Comparison of ENCODE assay signal across 14 cellular contexts in genomic region chr18:12305930-12306629, GRCh38. TPM values are rescaled to one million over a fixed set of nuclear protein-coding genes. Genes with fewer than 3 reads are reported as not detected.
DNase-seq lines count a peak whose midpoint lies in the region; ATAC-seq, FAIRE-seq and TF ChIP-seq lines count a peak whose summit lies in the region.
"Had no signal": no experiment of that assay in that cellular context is flagged by ENCODE, and none has a peak within 500 bp of the region (broad histone marks: within the 10 kb centered on the region; RNA-seq: fewer than 3 reads in every experiment).

No MANE protein-coding gene starts in this region.

- 65% methylated on average over 11 of the region's 25 CpGs; no CpG with 5 or more reads in 1 of the 2 experiments for WGBS in IMR-90 (ENCODE audit: extremely low coverage in 2 of 2, insufficient read length in 1 of 2), 2 experiments
- 44% methylated on average over 24 of the region's 25 CpGs; no CpG with 5 or more reads in 1 of the 2 experiments for WGBS in H1 (ENCODE audit: extremely low coverage in 1 of 2, insufficient coverage in 1 of 2, insufficient read length in 1 of 2, insufficient replicate concordance in 2 of 2, low coverage in 1 of 2, low lambda C conversion rate in 2 of 2, missing lambda C conversion rate in 1 of 2), 2 experiments

- H3K4me2 ChIP-seq in IMR-90 (ENCODE audit: low read depth, low read length) (peak overlapping the region; percentile 92), H1 (ENCODE audit: insufficient read depth in 1 of 2, low read depth in 2 of 2, low read length in 2 of 2) (peak overlapping the region; percentile 78 to 94), neural progenitor cell (peak overlapping the region; percentile 78)

- H3K4me1 Mint-ChIP-seq in neural progenitor cell (peaks cover 23% of the 10 kb centered on the region), immature natural killer cell (peaks cover 10 to 16% of the 10 kb centered on the region in 2 donors)
- peaks cover 14% of the 10 kb centered on the region for H3K4me1 Mint-ChIP-seq in CD8-positive, alpha-beta T cell (ENCODE audit: low read depth)

- H3K27ac ChIP-seq in IMR-90 (ENCODE audit: insufficient read depth, low read length) (peak overlapping the region; percentile 84), H1 (ENCODE audit: low read depth, low read length) (no peak overlapping the region), neural progenitor cell (no peak overlapping the region)
- no peak overlapping the region for H3K27ac ChIP-seq in CD8-positive, alpha-beta T cell (ENCODE audit: low read depth, low read length)
- H3K27ac ChIP-seq: body of pancreas had no signal

- H2BK12ac ChIP-seq in H1 (ENCODE audit: low read depth, low read length) = peak overlapping the region; percentile 18; the same call in 1 of the 2 replicates

- H3K4ac ChIP-seq in IMR-90 (ENCODE audit: low read depth, low read length) (peak overlapping the region; percentile 83), H1 (replicated peaks; ENCODE audit: insufficient read length, low read depth, low read length) (no peak overlapping the region)

- no peak for FAIRE-seq in H1 (lab: Jason Lieb, UNC)
- FAIRE-seq: frontal cortex had no signal

- H3K36me3 ChIP-seq in IMR-90 (ENCODE audit: control insufficient read depth, insufficient read depth, low read length) (peaks cover 16% of the 10 kb centered on the region), H1 (ENCODE audit: control insufficient read depth in 2 of 4, insufficient read depth in 4 of 4, low read length in 3 of 4) (peaks cover 0 to 10% (median 2%) of the 10 kb centered on the region in 4 experiments; a peak in 3 of 8 replicates), neural progenitor cell (peaks cover 7% of the 10 kb centered on the region)
- H3K36me3 ChIP-seq in CD8-positive, alpha-beta T cell (ENCODE audit: insufficient read depth, low read length) = no peaks in the 10 kb centered on the region

- dilution Hi-C loops in IMR-90 (cut with HindIII; ENCODE audit: low sequenced_read_pairs, unreplicated experiment) = no loop called here

- H3K4me3 Mint-ChIP-seq in neural progenitor cell (peak overlapping the region; percentile 92), immature natural killer cell (peak overlapping the region in 1 of 5 donors; percentile 71)
- no peak overlapping the region for H3K4me3 Mint-ChIP-seq in CD8-positive, alpha-beta T cell

- H3K27me3 Mint-ChIP-seq in neural progenitor cell (ENCODE audit: insufficient read depth, low read depth) (peaks cover 26% of the 10 kb centered on the region), immature natural killer cell (ENCODE audit: low read depth in 3 of 3) (peaks cover 18 to 27% (median 23%) of the 10 kb centered on the region in 3 donors)
- H3K27me3 Mint-ChIP-seq in CD8-positive, alpha-beta T cell (ENCODE audit: low read depth) = peaks cover 42% of the 10 kb centered on the region

- TF ChIP-seq EP300 in H1 (IDR thresholded peaks at IDR 0.05; ENCODE audit: borderline replicate concordance in 1 of 2, low read depth in 2 of 2, low read length in 2 of 2) = no peak

- H3K9me3 Mint-ChIP-seq in neural progenitor cell (peaks cover 13% of the 10 kb centered on the region), immature natural killer cell (peaks cover 0 to 4% (median 0%) of the 10 kb centered on the region in 6 donors)
- H3K9me3 Mint-ChIP-seq in CD8-positive, alpha-beta T cell = no peaks in the 10 kb centered on the region

- TF ChIP-seq RAD21 in IMR-90 (IDR thresholded peaks at IDR 0.05; ENCODE audit: low read length) (no peak), H1 (IDR thresholded peaks at IDR 0.05 in 1 of 2, conservative IDR thresholded peaks at IDR 0.05 in 1 of 2; ENCODE audit: low read depth in 2 of 2, low read length in 2 of 2) (no peak)

- H3K14ac ChIP-seq in IMR-90 (replicated peaks; ENCODE audit: low read depth, low read length) (peak overlapping the region; percentile 71), H1 (ENCODE audit: insufficient read length) (no peak overlapping the region)

- peaks cover 17 to 47% of the 10 kb centered on the region in 2 experiments; a peak in 3 of 4 replicates for H3K79me1 ChIP-seq in IMR-90 (ENCODE audit: low read depth in 1 of 2, low read length in 2 of 2)
- H3K79me1 ChIP-seq in H1 (ENCODE audit: low read depth, low read length) = no peaks in the 10 kb centered on the region

- H3K9me1 ChIP-seq in IMR-90 (ENCODE audit: insufficient read depth, low read length) = peaks cover 18% of the 10 kb centered on the region; the same call in 1 of the 2 replicates

- H4K20me1 ChIP-seq in IMR-90 (ENCODE audit: insufficient read depth, low read length) (peaks cover 25% of the 10 kb centered on the region), H1 (replicated peaks in 1 of 2; ENCODE audit: control insufficient read depth in 1 of 2, insufficient read depth in 2 of 2, low read length in 2 of 2) (peaks cover 0 to 3% of the 10 kb centered on the region in 2 experiments), neural progenitor cell (ENCODE audit: low read depth) (no peaks in the 10 kb centered on the region)

- H3K4me3 ChIP-seq in AG10803 (ENCODE audit: low read length) (peak overlapping the region; percentile 87), IMR-90 (ENCODE audit: insufficient read depth, low read depth, low read length) (peak overlapping the region; percentile 96), H1 (ENCODE audit: extremely low read depth in 1 of 4, insufficient read depth in 2 of 4, low read depth in 3 of 4, low read length in 4 of 4) (peak overlapping the region in 2 of 4 experiments; percentile 21 to 81; a peak in 4 of 8 replicates), neural progenitor cell (peak overlapping the region; percentile 82)
- no peak overlapping the region for H3K4me3 ChIP-seq in CD8-positive, alpha-beta T cell (ENCODE audit: low read depth, low read length)
- H3K4me3 ChIP-seq: body of pancreas had no signal

- TF ChIP-seq POLR2A in IMR-90 (IDR thresholded peaks at IDR 0.05; ENCODE audit: low read depth, low read length) (no peak), H1 (IDR thresholded peaks at IDR 0.05; ENCODE audit: control extremely low read depth in 1 of 2, low read depth in 2 of 2, low read length in 2 of 2) (no peak)

- peaks cover 0 to 6% of the 10 kb centered on the region in 2 experiments; a peak in 3 of 4 replicates for H3K79me2 ChIP-seq in H1 (ENCODE audit: control insufficient read depth in 1 of 2, insufficient read depth in 2 of 2, low read length in 2 of 2)
- peaks cover 21% of the 10 kb centered on the region for H3K79me2 ChIP-seq in neural progenitor cell (ENCODE audit: low read depth)

- H3K27ac Mint-ChIP-seq in neural progenitor cell (no peak overlapping the region), immature natural killer cell (no peak overlapping the region)
- no peak overlapping the region for H3K27ac Mint-ChIP-seq in CD8-positive, alpha-beta T cell

- DNase-seq in AG10803 (ENCODE audit: low read depth) = no peak
- DNase-seq in IMR-90 = peak; percentile 20
- DNase-seq in H1 (ENCODE audit: low read depth in 1 of 2, low spot score in 2 of 2) = peak in 1 of 2 experiments; percentile 72
- peak; percentile 71 for DNase-seq in neural progenitor cell (ENCODE audit: low spot score)
- no peak for DNase-seq in immature natural killer cell
- DNase-seq in nucleus accumbens (lab: John Stamatoyannopoulos, UW) = no peak
- DNase-seq in CD8-positive, alpha-beta T cell = no peak
- no peak for DNase-seq in NCI-H526 treated with DMSO at 0.1 percent for 48 hours (lab: John Stamatoyannopoulos, UW)
- DNase-seq: body of pancreas, COR-L47, NCI-H82 had no signal

- H2BK120ac ChIP-seq in IMR-90 (ENCODE audit: low read depth, low read length) (peak overlapping the region; percentile 41), H1 (replicated peaks; ENCODE audit: low read depth, low read length) (no peak overlapping the region)

- peak overlapping the region; percentile 77 for H3K9ac ChIP-seq in IMR-90 (ENCODE audit: low read depth, low read length)
- no peak overlapping the region for H3K9ac ChIP-seq in H1 (replicated peaks in 1 of 4; ENCODE audit: extremely low read depth in 1 of 4, low read depth in 3 of 4, low read length in 3 of 4)
- no peak overlapping the region for H3K9ac ChIP-seq in neural progenitor cell

- H3K4me1 ChIP-seq in IMR-90 (ENCODE audit: control insufficient read depth, insufficient read depth, low read length) (peaks cover 16% of the 10 kb centered on the region), H1 (replicated peaks in 1 of 4; ENCODE audit: control insufficient read depth in 3 of 4, insufficient read depth in 4 of 4, low read length in 3 of 4) (peaks cover 0 to 16% (median 12%) of the 10 kb centered on the region in 4 experiments; a peak in 6 of 7 replicates), neural progenitor cell (peaks cover 15% of the 10 kb centered on the region)
- H3K4me1 ChIP-seq in CD8-positive, alpha-beta T cell (ENCODE audit: insufficient read depth, low read length) = no peaks in the 10 kb centered on the region

- H3F3A ChIP-seq in neural progenitor cell (ENCODE audit: low read depth) = peaks cover 29% of the 10 kb centered on the region

- no peak for ATAC-seq in IMR-90 (ENCODE audit: low read depth)
- no peak for ATAC-seq in CD8-positive, alpha-beta T cell
- ATAC-seq: body of pancreas had no signal

- H3K27me3 ChIP-seq in IMR-90 (ENCODE audit: control insufficient read depth, insufficient read depth, low read length) (no peaks in the 10 kb centered on the region), H1 (replicated peaks in 1 of 4; ENCODE audit: control insufficient read depth in 3 of 4, extremely low read depth in 1 of 4, insufficient read depth in 3 of 4, low read length in 3 of 4) (peaks cover 0 to 29% (median 20%) of the 10 kb centered on the region in 4 experiments; a peak in 5 of 7 replicates), neural progenitor cell (peaks cover 52% of the 10 kb centered on the region)
- H3K27me3 ChIP-seq in CD8-positive, alpha-beta T cell (ENCODE audit: insufficient read depth, low read length) = peaks cover 6% of the 10 kb centered on the region
- H3K27me3 ChIP-seq: body of pancreas had no signal

- TF ChIP-seq CTCF in AG10803 (conservative IDR thresholded peaks at IDR 0.05; ENCODE audit: low read length) = no peak
- no peak for TF ChIP-seq CTCF in IMR-90 (conservative IDR thresholded peaks at IDR 0.05; ENCODE audit: low read depth, low read length)
- TF ChIP-seq CTCF in H1 (IDR thresholded peaks at IDR 0.05; ENCODE audit: control extremely low read depth in 1 of 3, insufficient read depth in 1 of 3, low read depth in 1 of 3, low read length in 3 of 3) = no peak
- no peak for TF ChIP-seq CTCF in neural progenitor cell (IDR thresholded peaks at IDR 0.05)
- TF ChIP-seq CTCF in CD8-positive, alpha-beta T cell (IDR thresholded peaks at IDR 0.05) = no peak

- no TSS peak for BruUV-seq in IMR-90 (replicated peaks; lab: Mats Ljungman, UMichigan)

- peak overlapping the region; percentile 4; the same call in 1 of the 2 replicates for H2BK20ac ChIP-seq in IMR-90 (ENCODE audit: low read depth, low read length)
- no peak overlapping the region for H2BK20ac ChIP-seq in H1 (ENCODE audit: low read length)

- no peak overlapping the region for H3K56ac ChIP-seq in IMR-90 (ENCODE audit: extremely low read depth, insufficient read depth, low read length)
- no peak overlapping the region for H3K56ac ChIP-seq in H1 (replicated peaks; ENCODE audit: insufficient read length, low read depth, low read length)

- peak overlapping the region; percentile 69 for H3K23ac ChIP-seq in IMR-90 (ENCODE audit: low read depth, low read length)
- no peak overlapping the region for H3K23ac ChIP-seq in H1 (ENCODE audit: insufficient read length)

- in situ Hi-C loops in IMR-90 (cut with MboI; ENCODE audit: low sequenced_read_pairs) = loop anchor here (5.0 kb wide), 1 partner anchor 34 kb away; no protein-coding TSS in a partner anchor

- H2AK5ac ChIP-seq in IMR-90 (ENCODE audit: low read depth, low read length) (peak overlapping the region; percentile 54), H1 (ENCODE audit: low read depth, low read length) (no peak overlapping the region)

- peaks cover 13% of the 10 kb centered on the region for H3K36me3 Mint-ChIP-seq in neural progenitor cell
- H3K36me3 Mint-ChIP-seq in immature natural killer cell = peaks cover 4 to 6% (median 4%) of the 10 kb centered on the region in 3 donors
- no peaks in the 10 kb centered on the region for H3K36me3 Mint-ChIP-seq in CD8-positive, alpha-beta T cell

- H4K5ac ChIP-seq in IMR-90 (ENCODE audit: low read depth, low read length) (no peak overlapping the region; the same call in 1 of the 2 replicates), H1 (ENCODE audit: insufficient read length, low read depth, low read length) (no peak overlapping the region)

- intact Hi-C loops in IMR-90 (cut with micrococcal nuclease) = loop anchor here (2.0 kb wide), 1 partner anchor 17 kb away; no protein-coding TSS in a partner anchor
- intact Hi-C loops in CD8-positive, alpha-beta T cell (cut with DNase I, micrococcal nuclease) = no loop called here

- H4K91ac ChIP-seq in IMR-90 (ENCODE audit: insufficient read depth, low read depth, low read length) (peak overlapping the region; percentile 45), H1 (replicated peaks; ENCODE audit: insufficient read length, low read length) (no peak overlapping the region)

- no peak overlapping the region for H3K18ac ChIP-seq in IMR-90 (ENCODE audit: low read depth, low read length)
- H3K18ac ChIP-seq in H1 (ENCODE audit: extremely low read depth, low read length) = no peak overlapping the region

- CTCF ChIA-PET in IMR-90 (lab: Yijun Ruan, JAX) (no interaction called here), H1 (lab: Charles Lee; ENCODE audit: partially characterized antibody) (interaction anchor here (1.0 to 2.4 kb wide), 4 partner anchors 9 to 34 kb away, joined by 3 to 11 read pairs (median 4); no protein-coding TSS in a partner anchor)
- CTCF ChIA-PET in CD8-positive, alpha-beta T cell (lab: Charles Lee) = no interaction called here

- POLR2A ChIA-PET in IMR-90 (lab: Charles Lee; ENCODE audit: unreplicated experiment) (interaction anchor here (1.0 kb wide), 1 partner anchor 18 kb away, joined by 4 read pairs; no protein-coding TSS in a partner anchor), H1 (lab: Charles Lee; ENCODE audit: partially characterized antibody) (interaction anchor here (1.1 to 6.1 kb wide), 6 partner anchors 9 to 30 kb away, joined by 3 to 49 read pairs (median 5); no protein-coding TSS in a partner anchor)
- POLR2A ChIA-PET in CD8-positive, alpha-beta T cell (lab: Charles Lee) = no interaction called here

- peak overlapping the region; percentile 92 for H2AK9ac ChIP-seq in IMR-90 (replicated peaks; ENCODE audit: low read depth, low read length, poor library complexity)

- H3K9me3 ChIP-seq in IMR-90 (ENCODE audit: control insufficient read depth, insufficient read depth, low read length) (no peaks in the 10 kb centered on the region), H1 (ENCODE audit: insufficient read depth in 2 of 2, low read depth in 1 of 2, low read length in 1 of 2) (no peaks in the 10 kb centered on the region), neural progenitor cell (ENCODE audit: low read depth) (no peaks in the 10 kb centered on the region)
- H3K9me3 ChIP-seq in CD8-positive, alpha-beta T cell (ENCODE audit: low read length) = no peaks in the 10 kb centered on the region
- H3K9me3 ChIP-seq: body of pancreas had no signal

- peak overlapping the region; percentile 78 for H2AFZ ChIP-seq in IMR-90 (replicated peaks; ENCODE audit: low read length, poor library complexity)
- no peak overlapping the region for H2AFZ ChIP-seq in H1 (ENCODE audit: low read length)
- H2AFZ ChIP-seq in neural progenitor cell (replicated peaks) = no peak overlapping the region

- H3K23me2 ChIP-seq in H1 (ENCODE audit: low read depth, low read length) = peaks cover 11% of the 10 kb centered on the region

- H2BK5ac ChIP-seq in IMR-90 (ENCODE audit: low read depth, low read length, poor library complexity, severe bottlenecking) (peak overlapping the region; percentile 78), H1 (ENCODE audit: low read depth, low read length) (no peak overlapping the region)

- H4K8ac ChIP-seq in IMR-90 (ENCODE audit: low read depth in 2 of 2, low read length in 2 of 2) = peak overlapping the region; percentile 58 to 87; a peak in 3 of 4 replicates
- H4K8ac ChIP-seq in H1 (ENCODE audit: extremely low read depth, insufficient read depth, low read length) = no peak overlapping the region; the same call in 1 of the 2 replicates

- H2BK15ac ChIP-seq in IMR-90 (ENCODE audit: low read depth, low read length) (no peak overlapping the region), H1 (ENCODE audit: low read length) (no peak overlapping the region)

RNA-seq across cellular contexts. Expression of gene TUBB6, which starts 2.0 kb away (rescaled TPM):
- total RNA-seq in IMR-90 (2012; rRNA removed) = 927 and 997 TPM in 2 replicates
- polyA plus RNA-seq in IMR-90 (2012; rRNA removed) = 1,040 and 1,386 TPM in 2 replicates
- 740 and 1,531 TPM in 2 replicates for polyA plus RNA-seq in IMR-90 (2012; cell fraction: cytosol; rRNA removed)
- 748 and 1,694 TPM in 2 replicates for polyA plus RNA-seq in IMR-90 (2012; cell fraction: nucleus; rRNA removed; ENCODE audit: low replicate concordance)
- total RNA-seq in H1 (2021; fragmentation: NEBNext Ultra II Directional; extraction: Animal tissue kit (Norgen Biotek cat#: 25700)) = 126 and 128 TPM in 2 replicates
- polyA plus RNA-seq in H1 (2011; rRNA removed) = 223 and 288 TPM in 2 replicates
- 206 TPM for polyA plus RNA-seq in H1 (2011; cell fraction: cytosol; rRNA removed)
- 196 TPM for polyA plus RNA-seq in H1 (2011; cell fraction: nucleus; rRNA removed)
- 96.3 to 131 TPM (median 121 TPM) in 4 replicates for polyA plus RNA-seq in H1 (2012, experiment 1 of 2)
- 81.1 TPM for polyA plus RNA-seq in H1 (2012, experiment 2 of 2)
- polyA plus RNA-seq in H1 (2013, experiment 1 of 2) = 88.3 TPM
- polyA plus RNA-seq in H1 (2013, experiment 2 of 2) = 92.6 TPM
- polyA minus RNA-seq in H1 (2011; rRNA and poly(A)+ RNA removed) = 69.6 and 75.5 TPM in 2 replicates
- polyA minus RNA-seq in H1 (2011; cell fraction: cytosol; rRNA and poly(A)+ RNA removed) = 91.3 TPM
- 58.7 TPM for polyA minus RNA-seq in H1 (2011; cell fraction: nucleus; rRNA and poly(A)+ RNA removed)
- total RNA-seq in neural progenitor cell (ENCODE audit: low replicate concordance) = 92.7 and 137 TPM in 2 replicates
- polyA plus RNA-seq in immature natural killer cell = 1 to 10 TPM in 1 of 3 donors, not detected in 2; 4.8 TPM
- total RNA-seq in CD8-positive, alpha-beta T cell = under 1 TPM; 0.60 to 0.94 TPM

RNA-seq across cellular contexts. Expression of gene CIDEA, which starts 51.9 kb away (rescaled TPM):
- total RNA-seq in IMR-90 (2012; rRNA removed) (not detected in 2 replicates), neural progenitor cell (ENCODE audit: low replicate concordance) (not detected in 2 replicates)
- polyA plus RNA-seq in IMR-90 (2012; rRNA removed) (not detected in 2 replicates), H1 (2011; rRNA removed) (0.06 TPM in 1 of 2 replicates, not detected in the other), immature natural killer cell (not detected)
- 0.12 TPM in 1 of 2 replicates, not detected in the other for polyA plus RNA-seq in IMR-90 (2012; cell fraction: cytosol; rRNA removed)
- polyA plus RNA-seq in IMR-90 (2012; cell fraction: nucleus; rRNA removed; ENCODE audit: low replicate concordance) = not detected in 2 replicates
- not detected in 2 replicates for total RNA-seq in H1 (2021; fragmentation: NEBNext Ultra II Directional; extraction: Animal tissue kit (Norgen Biotek cat#: 25700))
- not detected for polyA plus RNA-seq in H1 (2011; cell fraction: cytosol; rRNA removed)
- polyA plus RNA-seq in H1 (2011; cell fraction: nucleus; rRNA removed) = 0.09 TPM
- not detected in 4 replicates for polyA plus RNA-seq in H1 (2012, experiment 1 of 2)
- polyA plus RNA-seq in H1 (2012, experiment 2 of 2) = not detected
- 0.12 TPM for polyA plus RNA-seq in H1 (2013, experiment 1 of 2)
- polyA plus RNA-seq in H1 (2013, experiment 2 of 2) = 0.15 TPM
- polyA minus RNA-seq in H1 (2011; rRNA and poly(A)+ RNA removed) = not detected in 2 replicates
- not detected for polyA minus RNA-seq in H1 (2011; cell fraction: cytosol; rRNA and poly(A)+ RNA removed)
- polyA minus RNA-seq in H1 (2011; cell fraction: nucleus; rRNA and poly(A)+ RNA removed) = not detected
- total RNA-seq in CD8-positive, alpha-beta T cell = not detected
- total RNA-seq: liver; T-helper 1 cell treated with Interleukin-12 subunit alpha and Interleukin-12 subunit beta and Interleukin-4 antibody, amounts not matched to agents 30 ng/mL and 1 ng/mL, for 36 hours had no signal
- polyA plus RNA-seq: liver had no signal

Comparison
In these comparisons a context has a peak if more than half of its experiments do, and no peak if none do; other contexts are left out.
1. DNase-seq: peak in IMR-90 (single experiment) and neural progenitor cell (single experiment); none in AG10803 (single experiment), immature natural killer cell (0 of 3), nucleus accumbens (0 of 56), CD8-positive, alpha-beta T cell (0 of 7) and NCI-H526 treated with DMSO at 0.1 percent for 48 hours (single experiment).
2. RNA of gene TUBB6, which starts 2.0 kb away (total RNA-seq): 927 to 997 TPM in IMR-90, 126 to 128 TPM in H1 and 92.7 to 137 TPM in neural progenitor cell; 0.60 to 0.94 TPM in CD8-positive, alpha-beta T cell; every median in the first group is over 10 times any median in the second.
3. Peak in every context shown above with its lines, with median percentiles within 50 percentile points of each other: H3K4me2 ChIP-seq.